ENCODE assay signal across 12 cellular contexts in the genomic region with DNA sequence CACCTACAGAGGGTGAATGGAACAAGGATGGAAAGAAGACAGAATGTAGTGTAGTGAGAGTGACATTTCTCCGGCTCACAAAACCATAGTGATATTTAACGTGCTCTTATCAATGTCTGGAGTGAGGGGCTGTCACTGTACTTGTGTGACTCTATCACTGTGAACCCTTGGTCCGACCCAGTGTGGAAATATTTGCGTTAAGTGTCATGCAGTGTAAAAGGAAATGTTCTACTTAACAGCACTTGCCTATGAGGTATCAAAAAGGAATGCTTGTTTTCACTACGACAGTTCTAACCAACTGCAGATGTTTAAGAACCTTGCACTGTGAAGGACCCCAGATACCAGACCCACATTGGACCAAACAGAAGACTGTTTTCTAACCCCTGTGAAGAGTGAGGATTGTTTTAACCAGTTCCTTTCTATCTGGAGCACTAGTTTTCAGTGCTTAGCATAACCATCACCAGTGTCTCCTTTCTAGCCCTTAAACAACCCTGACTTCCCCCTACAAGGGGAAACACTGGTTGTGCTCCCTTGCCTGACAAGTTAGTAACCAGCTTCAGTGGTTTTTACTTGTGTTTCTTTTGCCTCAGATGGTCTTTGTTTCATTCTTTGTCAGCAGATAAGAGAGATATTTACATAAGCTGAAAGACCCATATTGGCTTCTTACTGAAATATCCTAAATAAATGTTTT.
DNase-seq lines count a peak whose midpoint lies in the region; ATAC-seq lines count a peak whose summit lies in the region.
"Had no signal": no experiment of that assay in that cellular context is flagged by ENCODE, and none has a peak within 500 bp of the region (broad histone marks: within the 10 kb centered on the region; RNA-seq: fewer than 3 reads in every experiment).

No MANE protein-coding gene starts in this region.

- H3K4me3 ChIP-seq in SJSA1: peak overlapping the region; percentile 5; the same call in 1 of the 2 replicates

- H3K36me3 ChIP-seq in SJSA1: peaks cover 15% of the 10 kb centered on the region
- H3K36me3 ChIP-seq: neutrophil had no signal

- peak overlapping the region; percentile 94 for H3K27ac ChIP-seq in SJSA1
- H3K27ac ChIP-seq: neutrophil had no signal

- ATAC-seq in GM21786 (IDR thresholded peaks at IDR 0.05; ENCODE audit: unreplicated experiment) (peak; percentile 55), HG02840 (IDR thresholded peaks at IDR 0.05; ENCODE audit: low FRiP score, unreplicated experiment) (no peak)

- H3K4me1 ChIP-seq in SJSA1 (replicated peaks): peaks cover 36% of the 10 kb centered on the region

- no peaks in the 10 kb centered on the region for H3K9me3 ChIP-seq in SJSA1 (replicated peaks)
- H3K9me3 ChIP-seq: neutrophil had no signal

- DNase-seq in A172 (ENCODE audit: low spot score): peak; percentile 79
- DNase-seq in SJSA1 (ENCODE audit: low read depth in 1 of 2, low spot score in 2 of 2): peak; percentile 72 to 89
- DNase-seq in glomerular visceral epithelial cell (ENCODE audit: extremely low spot score): peak; percentile 88
- no peak for DNase-seq in Kasumi-1 (lab: John Stamatoyannopoulos, UW)
- no peak for DNase-seq in NCI-H748 (lab: John Stamatoyannopoulos, UW; ENCODE audit: unreplicated experiment)
- DNase-seq in iPS-NIHi7 (ENCODE audit: extremely low spot score): no peak
- DNase-seq: activated B cell treated with CpG ODN at 0.5 μM for 24 hours, GOT3, NCI-H69 had no signal

- no peaks in the 10 kb centered on the region for H3K27me3 ChIP-seq in SJSA1 (replicated peaks)

Comparison
In these comparisons a context has a peak if more than half of its experiments do, and no peak if none do; other contexts are left out.
1. DNase-seq: peak in A172 (single experiment), SJSA1 (2 of 2) and glomerular visceral epithelial cell (single experiment); none in Kasumi-1 (0 of 2), NCI-H748 (single experiment) and iPS-NIHi7 (single experiment).